ENCODE assay signal across 8 cellular contexts in the genomic region with DNA sequence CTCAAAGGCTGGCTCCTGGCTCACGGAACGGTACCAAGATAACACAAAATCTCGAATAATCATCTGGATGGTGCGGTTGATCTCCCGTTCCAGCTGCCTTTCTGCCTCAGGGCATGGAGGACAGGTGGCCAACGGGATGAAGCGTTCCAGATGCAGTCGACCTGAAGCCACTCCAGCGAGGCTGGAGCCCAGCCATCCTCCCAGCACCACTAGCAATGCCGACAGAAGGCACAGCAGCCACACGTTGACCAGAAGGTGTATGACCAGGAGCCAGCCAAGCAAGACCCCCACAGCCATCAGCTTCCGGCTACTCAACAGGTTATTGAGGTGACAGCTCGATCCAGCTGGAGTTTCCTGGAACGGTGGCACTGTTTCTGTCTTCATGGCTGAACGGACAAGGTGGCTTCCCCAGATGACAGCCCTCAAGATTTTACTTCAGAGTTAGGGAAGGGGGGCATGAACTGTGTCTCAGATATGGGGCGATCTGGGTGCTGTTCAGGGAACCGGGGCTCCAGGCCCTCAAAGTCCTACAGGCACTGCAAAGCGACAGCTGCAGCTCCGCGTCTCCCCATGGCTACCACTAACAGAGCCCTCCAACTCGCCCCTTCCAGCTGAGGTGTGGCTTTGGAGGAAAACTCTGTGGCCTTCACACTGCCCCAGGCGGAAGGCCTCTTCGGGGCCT. TPM values are rescaled to one million over a fixed set of nuclear protein-coding genes. Genes with fewer than 3 reads are reported as not detected.
DNase-seq lines count a peak whose midpoint lies in the region; ATAC-seq lines count a peak whose summit lies in the region.

No MANE protein-coding gene starts in this region.

- peak; percentile 1 for ATAC-seq in HG02759 (IDR thresholded peaks at IDR 0.05; ENCODE audit: unreplicated experiment)

- H3K27ac ChIP-seq in iPS-18a (ENCODE audit: low read length) = no peak overlapping the region
- peak overlapping the region; percentile 90 for H3K27ac ChIP-seq in subcutaneous abdominal adipose tissue (ENCODE audit: low read depth, low read length)

- in situ Hi-C loops in G401 (cut with HindIII; ENCODE audit: low sequenced_read_pairs) = no loop called here

- H3K36me3 ChIP-seq in iPS-18a (ENCODE audit: control insufficient read depth, low read depth, low read length) (peaks cover 7% of the 10 kb centered on the region), subcutaneous abdominal adipose tissue (ENCODE audit: control insufficient read depth in 5 of 5, insufficient read depth in 5 of 5, low read length in 5 of 5) (peaks cover 0 to 36% (median 22%) of the 10 kb centered on the region in 5 donors)

- H3K9me3 ChIP-seq in iPS-18a (ENCODE audit: control insufficient read depth, low read depth, low read length) (no peaks in the 10 kb centered on the region), subcutaneous abdominal adipose tissue (ENCODE audit: control insufficient read depth in 5 of 5, low read length in 5 of 5) (no peaks in the 10 kb centered on the region)

- peaks cover 11% of the 10 kb centered on the region for H3K4me1 ChIP-seq in iPS-18a (ENCODE audit: control insufficient read depth, low read depth, low read length)
- H3K4me1 ChIP-seq in subcutaneous abdominal adipose tissue (ENCODE audit: control insufficient read depth in 5 of 5, insufficient read depth in 5 of 5, low read length in 5 of 5) = peaks cover 2 to 44% (median 36%) of the 10 kb centered on the region in 5 donors

- H3K27me3 ChIP-seq in iPS-18a (ENCODE audit: control insufficient read depth, insufficient read depth, low read length) (peaks cover 21% of the 10 kb centered on the region), subcutaneous abdominal adipose tissue (ENCODE audit: control insufficient read depth in 5 of 5, insufficient read depth in 4 of 5, low read length in 5 of 5) (peaks cover 0 to 6% (median 0%) of the 10 kb centered on the region in 5 donors)

- DNase-seq in G401 (ENCODE audit: low spot score) = peak; percentile 2
- peak; percentile 7 for DNase-seq in activated T-cell treated with anti-CD3 and anti-CD28 coated beads for 4 hours
- no peak for DNase-seq in hepatic stellate cell (ENCODE audit: low spot score)
- DNase-seq in NCI-H82 (lab: John Stamatoyannopoulos, UW) = no peak
- DNase-seq in occipital lobe (lab: John Stamatoyannopoulos, UW) = no peak

- H3K4me3 ChIP-seq in iPS-18a (ENCODE audit: low read length) (peak overlapping the region; percentile 89), subcutaneous abdominal adipose tissue (ENCODE audit: low read depth in 1 of 5, low read length in 5 of 5) (peak overlapping the region; percentile 73 to 96 (median 88))

- H3K9ac ChIP-seq in iPS-18a (ENCODE audit: low read length) = peak overlapping the region; percentile 64
- peak overlapping the region; percentile 96 to 99 (median 99) for H3K9ac ChIP-seq in subcutaneous abdominal adipose tissue (ENCODE audit: low read length in 5 of 5)

RNA-seq across cellular contexts. Expression of a gene that starts 0.6 kb away (rescaled TPM):
- total RNA-seq in G401 (2014; rRNA removed; shearing (Covaris generic)) = 19.5 and 33.4 TPM in 2 replicates
- 46.5 TPM for total RNA-seq in occipital lobe

Comparison
In these comparisons a context has a peak if more than half of its experiments do, and no peak if none do; other contexts are left out.
1. DNase-seq: peak in G401 (single experiment) and activated T-cell treated with anti-CD3 and anti-CD28 coated beads for 4 hours (single experiment); none in hepatic stellate cell (single experiment), NCI-H82 (single experiment) and occipital lobe (single experiment).